1 cellular context compared by ENCODE assay signal in the genomic region with DNA sequence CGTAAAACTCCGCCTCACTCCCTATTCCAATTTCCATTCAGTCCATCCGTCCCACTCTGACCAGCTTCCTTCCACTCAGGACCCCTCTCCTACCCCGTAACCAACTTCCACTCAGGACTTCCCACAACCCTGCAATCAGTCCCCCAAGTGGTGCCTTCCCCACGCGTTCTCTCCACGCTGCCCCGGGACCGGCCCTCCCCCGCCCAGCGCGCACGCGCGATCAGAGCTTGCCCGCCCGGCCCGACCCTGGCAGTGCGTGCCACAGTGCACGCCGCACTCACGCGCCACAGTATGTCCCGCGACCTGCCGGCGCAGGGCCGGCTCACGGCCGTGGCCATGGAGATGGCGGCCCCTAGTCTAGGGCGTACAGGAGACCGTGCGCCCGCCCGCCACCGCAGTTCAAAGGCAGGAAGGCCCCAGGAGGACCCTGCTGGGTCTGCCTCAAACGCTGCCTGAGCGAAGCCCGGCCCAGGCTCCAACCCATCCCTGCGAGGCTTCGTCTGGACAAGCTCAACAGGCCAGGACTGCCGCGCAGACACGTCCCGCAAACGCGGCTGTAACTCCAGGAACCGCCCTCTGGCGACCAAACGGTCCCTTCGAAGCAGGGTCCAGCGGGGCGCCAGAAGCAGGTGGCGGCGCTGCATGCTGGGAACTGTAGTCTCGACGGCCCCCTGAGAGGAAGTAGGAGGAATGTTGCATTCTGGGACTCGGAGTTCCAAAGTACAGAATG.
TF ChIP-seq lines count a peak whose summit lies in the region.

A gene with protein sequence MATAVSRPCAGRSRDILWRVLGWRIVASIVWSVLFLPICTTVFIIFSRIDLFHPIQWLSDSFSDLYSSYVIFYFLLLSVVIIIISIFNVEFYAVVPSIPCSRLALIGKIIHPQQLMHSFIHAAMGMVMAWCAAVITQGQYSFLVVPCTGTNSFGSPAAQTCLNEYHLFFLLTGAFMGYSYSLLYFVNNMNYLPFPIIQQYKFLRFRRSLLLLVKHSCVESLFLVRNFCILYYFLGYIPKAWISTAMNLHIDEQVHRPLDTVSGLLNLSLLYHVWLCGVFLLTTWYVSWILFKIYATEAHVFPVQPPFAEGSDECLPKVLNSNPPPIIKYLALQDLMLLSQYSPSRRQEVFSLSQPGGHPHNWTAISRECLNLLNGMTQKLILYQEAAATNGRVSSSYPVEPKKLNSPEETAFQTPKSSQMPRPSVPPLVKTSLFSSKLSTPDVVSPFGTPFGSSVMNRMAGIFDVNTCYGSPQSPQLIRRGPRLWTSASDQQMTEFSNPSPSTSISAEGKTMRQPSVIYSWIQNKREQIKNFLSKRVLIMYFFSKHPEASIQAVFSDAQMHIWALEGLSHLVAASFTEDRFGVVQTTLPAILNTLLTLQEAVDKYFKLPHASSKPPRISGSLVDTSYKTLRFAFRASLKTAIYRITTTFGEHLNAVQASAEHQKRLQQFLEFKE (minus strand): TSS at position 373 of the 730 bp plus-strand sequence. CDS start 35 bp downstream, at position 338.

TF ChIP-seq in HepG2, 621 proteins besides CTCF, POLR2A, EP300 and RAD21 (continued from another document and continues in another):
- TF ChIP-seq TCF7 (IDR thresholded peaks at IDR 0.05; ENCODE audit: low read depth) (peak; percentile 43; the same call in 1 of the 2 replicates), TARDBP (CRISPR knock-in tag; IDR thresholded peaks at IDR 0.05) (peak; percentile 98), ZNF205 (CRISPR knock-in tag; IDR thresholded peaks at IDR 0.05) (peak; percentile 81; the same call in 1 of the 2 replicates), SMARCE1 (IDR thresholded peaks at IDR 0.05; ENCODE audit: borderline replicate concordance) (no peak), ZFP36L1 (CRISPR knock-in tag; IDR thresholded peaks at IDR 0.05) (no peak), SUZ12 (IDR thresholded peaks at IDR 0.05; ENCODE audit: low read depth, low read length) (peak; percentile 94; the same call in 1 of the 2 replicates), ZFP36 (IDR thresholded peaks at IDR 0.05; ENCODE audit: borderline replicate concordance, low read depth, low read length, partially characterized antibody) (no peak), RFXAP (CRISPR knock-in tag; IDR thresholded peaks at IDR 0.05; ENCODE audit: borderline replicate concordance) (peak; percentile 82; the same call in 1 of the 2 replicates), ZNF451 (CRISPR knock-in tag; IDR thresholded peaks at IDR 0.05) (peak; percentile 95), ZNF124 (CRISPR knock-in tag; IDR thresholded peaks at IDR 0.05) (peak; percentile 90; the same call in 1 of the 2 replicates), RFX1 (IDR thresholded peaks at IDR 0.05) (no peak; the same call in 1 of the 2 replicates), HDAC1 (CRISPR knock-in tag; IDR thresholded peaks at IDR 0.05) (peak; percentile 98), XRCC5 (optimal IDR thresholded peaks at IDR 0.05; ENCODE audit: low read length) (peak; percentile 54), ZBTB21 (CRISPR knock-in tag; IDR thresholded peaks at IDR 0.05) (no peak; the same call in 1 of the 2 replicates), TBX3 (IDR thresholded peaks at IDR 0.05; ENCODE audit: borderline replicate concordance) (peak; percentile 86), TOE1 (CRISPR knock-in tag; IDR thresholded peaks at IDR 0.05) (peak; percentile 73; the same call in 1 of the 2 replicates), ERF (CRISPR knock-in tag; IDR thresholded peaks at IDR 0.05) (peak; percentile 82), HCFC1 (IDR thresholded peaks at IDR 0.05; ENCODE audit: low read depth, low read length) (peak; percentile 99), ZNF354B (CRISPR knock-in tag; IDR thresholded peaks at IDR 0.05) (no peak; the same call in 1 of the 2 replicates), RFXANK (CRISPR knock-in tag; IDR thresholded peaks at IDR 0.05) (no peak), NKX3-1 (CRISPR knock-in tag; IDR thresholded peaks at IDR 0.05) (peak; percentile 84), LCORL (IDR thresholded peaks at IDR 0.05) (no peak), LCORL (CRISPR knock-in tag; IDR thresholded peaks at IDR 0.05) (no peak)
- TF ChIP-seq, protein P1, sequence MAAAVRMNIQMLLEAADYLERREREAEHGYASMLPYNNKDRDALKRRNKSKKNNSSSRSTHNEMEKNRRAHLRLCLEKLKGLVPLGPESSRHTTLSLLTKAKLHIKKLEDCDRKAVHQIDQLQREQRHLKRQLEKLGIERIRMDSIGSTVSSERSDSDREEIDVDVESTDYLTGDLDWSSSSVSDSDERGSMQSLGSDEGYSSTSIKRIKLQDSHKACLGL (CRISPR knock-in tag; IDR thresholded peaks at IDR 0.05), result peak; percentile 86
- TF ChIP-seq, protein P2, sequence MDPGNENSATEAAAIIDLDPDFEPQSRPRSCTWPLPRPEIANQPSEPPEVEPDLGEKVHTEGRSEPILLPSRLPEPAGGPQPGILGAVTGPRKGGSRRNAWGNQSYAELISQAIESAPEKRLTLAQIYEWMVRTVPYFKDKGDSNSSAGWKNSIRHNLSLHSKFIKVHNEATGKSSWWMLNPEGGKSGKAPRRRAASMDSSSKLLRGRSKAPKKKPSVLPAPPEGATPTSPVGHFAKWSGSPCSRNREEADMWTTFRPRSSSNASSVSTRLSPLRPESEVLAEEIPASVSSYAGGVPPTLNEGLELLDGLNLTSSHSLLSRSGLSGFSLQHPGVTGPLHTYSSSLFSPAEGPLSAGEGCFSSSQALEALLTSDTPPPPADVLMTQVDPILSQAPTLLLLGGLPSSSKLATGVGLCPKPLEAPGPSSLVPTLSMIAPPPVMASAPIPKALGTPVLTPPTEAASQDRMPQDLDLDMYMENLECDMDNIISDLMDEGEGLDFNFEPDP (CRISPR knock-in tag; conservative IDR thresholded peaks at IDR 0.05), result peak; percentile 94; the same call in 1 of the 2 replicates
- TF ChIP-seq, protein P3, sequence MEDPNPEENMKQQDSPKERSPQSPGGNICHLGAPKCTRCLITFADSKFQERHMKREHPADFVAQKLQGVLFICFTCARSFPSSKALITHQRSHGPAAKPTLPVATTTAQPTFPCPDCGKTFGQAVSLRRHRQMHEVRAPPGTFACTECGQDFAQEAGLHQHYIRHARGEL (CRISPR knock-in tag; IDR thresholded peaks at IDR 0.05), result 0 out of 2 replicates have a peak, but pooled peaks have one; percentile 46
- TF ChIP-seq, protein P4, sequence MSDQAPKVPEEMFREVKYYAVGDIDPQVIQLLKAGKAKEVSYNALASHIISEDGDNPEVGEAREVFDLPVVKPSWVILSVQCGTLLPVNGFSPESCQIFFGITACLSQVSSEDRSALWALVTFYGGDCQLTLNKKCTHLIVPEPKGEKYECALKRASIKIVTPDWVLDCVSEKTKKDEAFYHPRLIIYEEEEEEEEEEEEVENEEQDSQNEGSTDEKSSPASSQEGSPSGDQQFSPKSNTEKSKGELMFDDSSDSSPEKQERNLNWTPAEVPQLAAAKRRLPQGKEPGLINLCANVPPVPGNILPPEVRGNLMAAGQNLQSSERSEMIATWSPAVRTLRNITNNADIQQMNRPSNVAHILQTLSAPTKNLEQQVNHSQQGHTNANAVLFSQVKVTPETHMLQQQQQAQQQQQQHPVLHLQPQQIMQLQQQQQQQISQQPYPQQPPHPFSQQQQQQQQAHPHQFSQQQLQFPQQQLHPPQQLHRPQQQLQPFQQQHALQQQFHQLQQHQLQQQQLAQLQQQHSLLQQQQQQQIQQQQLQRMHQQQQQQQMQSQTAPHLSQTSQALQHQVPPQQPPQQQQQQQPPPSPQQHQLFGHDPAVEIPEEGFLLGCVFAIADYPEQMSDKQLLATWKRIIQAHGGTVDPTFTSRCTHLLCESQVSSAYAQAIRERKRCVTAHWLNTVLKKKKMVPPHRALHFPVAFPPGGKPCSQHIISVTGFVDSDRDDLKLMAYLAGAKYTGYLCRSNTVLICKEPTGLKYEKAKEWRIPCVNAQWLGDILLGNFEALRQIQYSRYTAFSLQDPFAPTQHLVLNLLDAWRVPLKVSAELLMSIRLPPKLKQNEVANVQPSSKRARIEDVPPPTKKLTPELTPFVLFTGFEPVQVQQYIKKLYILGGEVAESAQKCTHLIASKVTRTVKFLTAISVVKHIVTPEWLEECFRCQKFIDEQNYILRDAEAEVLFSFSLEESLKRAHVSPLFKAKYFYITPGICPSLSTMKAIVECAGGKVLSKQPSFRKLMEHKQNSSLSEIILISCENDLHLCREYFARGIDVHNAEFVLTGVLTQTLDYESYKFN (CRISPR knock-in tag; conservative IDR thresholded peaks at IDR 0.05), result peak; percentile 82
- TF ChIP-seq, protein P5, sequence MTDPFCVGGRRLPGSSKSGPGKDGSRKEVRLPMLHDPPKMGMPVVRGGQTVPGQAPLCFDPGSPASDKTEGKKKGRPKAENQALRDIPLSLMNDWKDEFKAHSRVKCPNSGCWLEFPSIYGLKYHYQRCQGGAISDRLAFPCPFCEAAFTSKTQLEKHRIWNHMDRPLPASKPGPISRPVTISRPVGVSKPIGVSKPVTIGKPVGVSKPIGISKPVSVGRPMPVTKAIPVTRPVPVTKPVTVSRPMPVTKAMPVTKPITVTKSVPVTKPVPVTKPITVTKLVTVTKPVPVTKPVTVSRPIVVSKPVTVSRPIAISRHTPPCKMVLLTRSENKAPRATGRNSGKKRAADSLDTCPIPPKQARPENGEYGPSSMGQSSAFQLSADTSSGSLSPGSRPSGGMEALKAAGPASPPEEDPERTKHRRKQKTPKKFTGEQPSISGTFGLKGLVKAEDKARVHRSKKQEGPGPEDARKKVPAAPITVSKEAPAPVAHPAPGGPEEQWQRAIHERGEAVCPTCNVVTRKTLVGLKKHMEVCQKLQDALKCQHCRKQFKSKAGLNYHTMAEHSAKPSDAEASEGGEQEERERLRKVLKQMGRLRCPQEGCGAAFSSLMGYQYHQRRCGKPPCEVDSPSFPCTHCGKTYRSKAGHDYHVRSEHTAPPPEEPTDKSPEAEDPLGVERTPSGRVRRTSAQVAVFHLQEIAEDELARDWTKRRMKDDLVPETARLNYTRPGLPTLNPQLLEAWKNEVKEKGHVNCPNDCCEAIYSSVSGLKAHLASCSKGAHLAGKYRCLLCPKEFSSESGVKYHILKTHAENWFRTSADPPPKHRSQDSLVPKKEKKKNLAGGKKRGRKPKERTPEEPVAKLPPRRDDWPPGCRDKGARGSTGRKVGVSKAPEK (CRISPR knock-in tag; IDR thresholded peaks at IDR 0.05; ENCODE audit: borderline replicate concordance), result peak; percentile 76; the same call in 1 of the 2 replicates
- TF ChIP-seq, protein P6, sequence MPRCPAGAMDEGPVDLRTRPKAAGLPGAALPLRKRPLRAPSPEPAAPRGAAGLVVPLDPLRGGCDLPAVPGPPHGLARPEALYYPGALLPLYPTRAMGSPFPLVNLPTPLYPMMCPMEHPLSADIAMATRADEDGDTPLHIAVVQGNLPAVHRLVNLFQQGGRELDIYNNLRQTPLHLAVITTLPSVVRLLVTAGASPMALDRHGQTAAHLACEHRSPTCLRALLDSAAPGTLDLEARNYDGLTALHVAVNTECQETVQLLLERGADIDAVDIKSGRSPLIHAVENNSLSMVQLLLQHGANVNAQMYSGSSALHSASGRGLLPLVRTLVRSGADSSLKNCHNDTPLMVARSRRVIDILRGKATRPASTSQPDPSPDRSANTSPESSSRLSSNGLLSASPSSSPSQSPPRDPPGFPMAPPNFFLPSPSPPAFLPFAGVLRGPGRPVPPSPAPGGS (CRISPR knock-in tag; IDR thresholded peaks at IDR 0.05), result peak; percentile 40; the same call in 1 of the 2 replicates
- TF ChIP-seq, protein P7, sequence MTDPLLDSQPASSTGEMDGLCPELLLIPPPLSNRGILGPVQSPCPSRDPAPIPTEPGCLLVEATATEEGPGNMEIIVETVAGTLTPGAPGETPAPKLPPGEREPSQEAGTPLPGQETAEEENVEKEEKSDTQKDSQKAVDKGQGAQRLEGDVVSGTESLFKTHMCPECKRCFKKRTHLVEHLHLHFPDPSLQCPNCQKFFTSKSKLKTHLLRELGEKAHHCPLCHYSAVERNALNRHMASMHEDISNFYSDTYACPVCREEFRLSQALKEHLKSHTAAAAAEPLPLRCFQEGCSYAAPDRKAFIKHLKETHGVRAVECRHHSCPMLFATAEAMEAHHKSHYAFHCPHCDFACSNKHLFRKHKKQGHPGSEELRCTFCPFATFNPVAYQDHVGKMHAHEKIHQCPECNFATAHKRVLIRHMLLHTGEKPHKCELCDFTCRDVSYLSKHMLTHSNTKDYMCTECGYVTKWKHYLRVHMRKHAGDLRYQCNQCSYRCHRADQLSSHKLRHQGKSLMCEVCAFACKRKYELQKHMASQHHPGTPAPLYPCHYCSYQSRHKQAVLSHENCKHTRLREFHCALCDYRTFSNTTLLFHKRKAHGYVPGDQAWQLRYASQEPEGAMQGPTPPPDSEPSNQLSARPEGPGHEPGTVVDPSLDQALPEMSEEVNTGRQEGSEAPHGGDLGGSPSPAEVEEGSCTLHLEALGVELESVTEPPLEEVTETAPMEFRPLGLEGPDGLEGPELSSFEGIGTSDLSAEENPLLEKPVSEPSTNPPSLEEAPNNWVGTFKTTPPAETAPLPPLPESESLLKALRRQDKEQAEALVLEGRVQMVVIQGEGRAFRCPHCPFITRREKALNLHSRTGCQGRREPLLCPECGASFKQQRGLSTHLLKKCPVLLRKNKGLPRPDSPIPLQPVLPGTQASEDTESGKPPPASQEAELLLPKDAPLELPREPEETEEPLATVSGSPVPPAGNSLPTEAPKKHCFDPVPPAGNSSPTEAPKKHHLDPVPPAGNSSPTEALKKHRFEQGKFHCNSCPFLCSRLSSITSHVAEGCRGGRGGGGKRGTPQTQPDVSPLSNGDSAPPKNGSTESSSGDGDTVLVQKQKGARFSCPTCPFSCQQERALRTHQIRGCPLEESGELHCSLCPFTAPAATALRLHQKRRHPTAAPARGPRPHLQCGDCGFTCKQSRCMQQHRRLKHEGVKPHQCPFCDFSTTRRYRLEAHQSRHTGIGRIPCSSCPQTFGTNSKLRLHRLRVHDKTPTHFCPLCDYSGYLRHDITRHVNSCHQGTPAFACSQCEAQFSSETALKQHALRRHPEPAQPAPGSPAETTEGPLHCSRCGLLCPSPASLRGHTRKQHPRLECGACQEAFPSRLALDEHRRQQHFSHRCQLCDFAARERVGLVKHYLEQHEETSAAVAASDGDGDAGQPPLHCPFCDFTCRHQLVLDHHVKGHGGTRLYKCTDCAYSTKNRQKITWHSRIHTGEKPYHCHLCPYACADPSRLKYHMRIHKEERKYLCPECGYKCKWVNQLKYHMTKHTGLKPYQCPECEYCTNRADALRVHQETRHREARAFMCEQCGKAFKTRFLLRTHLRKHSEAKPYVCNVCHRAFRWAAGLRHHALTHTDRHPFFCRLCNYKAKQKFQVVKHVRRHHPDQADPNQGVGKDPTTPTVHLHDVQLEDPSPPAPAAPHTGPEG (CRISPR knock-in tag; IDR thresholded peaks at IDR 0.05), result peak; percentile 89
- TF ChIP-seq, protein P8, sequence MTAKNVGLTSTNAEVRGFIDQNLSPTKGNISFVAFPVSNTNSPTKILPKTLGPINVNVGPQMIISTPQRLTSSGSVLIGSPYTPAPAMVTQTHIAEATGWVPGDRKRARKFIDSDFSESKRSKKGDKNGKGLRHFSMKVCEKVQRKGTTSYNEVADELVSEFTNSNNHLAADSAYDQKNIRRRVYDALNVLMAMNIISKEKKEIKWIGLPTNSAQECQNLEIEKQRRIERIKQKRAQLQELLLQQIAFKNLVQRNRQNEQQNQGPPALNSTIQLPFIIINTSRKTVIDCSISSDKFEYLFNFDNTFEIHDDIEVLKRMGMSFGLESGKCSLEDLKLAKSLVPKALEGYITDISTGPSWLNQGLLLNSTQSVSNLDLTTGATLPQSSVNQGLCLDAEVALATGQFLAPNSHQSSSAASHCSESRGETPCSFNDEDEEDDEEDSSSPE (CRISPR knock-in tag; IDR thresholded peaks at IDR 0.05), result peak; percentile 98
- TF ChIP-seq, protein P9, sequence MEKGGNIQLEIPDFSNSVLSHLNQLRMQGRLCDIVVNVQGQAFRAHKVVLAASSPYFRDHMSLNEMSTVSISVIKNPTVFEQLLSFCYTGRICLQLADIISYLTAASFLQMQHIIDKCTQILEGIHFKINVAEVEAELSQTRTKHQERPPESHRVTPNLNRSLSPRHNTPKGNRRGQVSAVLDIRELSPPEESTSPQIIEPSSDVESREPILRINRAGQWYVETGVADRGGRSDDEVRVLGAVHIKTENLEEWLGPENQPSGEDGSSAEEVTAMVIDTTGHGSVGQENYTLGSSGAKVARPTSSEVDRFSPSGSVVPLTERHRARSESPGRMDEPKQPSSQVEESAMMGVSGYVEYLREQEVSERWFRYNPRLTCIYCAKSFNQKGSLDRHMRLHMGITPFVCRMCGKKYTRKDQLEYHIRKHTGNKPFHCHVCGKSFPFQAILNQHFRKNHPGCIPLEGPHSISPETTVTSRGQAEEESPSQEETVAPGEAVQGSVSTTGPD (CRISPR knock-in tag; IDR thresholded peaks at IDR 0.05), result no peak
